ENCODE assay signal across 12 cellular contexts in the genomic region with DNA sequence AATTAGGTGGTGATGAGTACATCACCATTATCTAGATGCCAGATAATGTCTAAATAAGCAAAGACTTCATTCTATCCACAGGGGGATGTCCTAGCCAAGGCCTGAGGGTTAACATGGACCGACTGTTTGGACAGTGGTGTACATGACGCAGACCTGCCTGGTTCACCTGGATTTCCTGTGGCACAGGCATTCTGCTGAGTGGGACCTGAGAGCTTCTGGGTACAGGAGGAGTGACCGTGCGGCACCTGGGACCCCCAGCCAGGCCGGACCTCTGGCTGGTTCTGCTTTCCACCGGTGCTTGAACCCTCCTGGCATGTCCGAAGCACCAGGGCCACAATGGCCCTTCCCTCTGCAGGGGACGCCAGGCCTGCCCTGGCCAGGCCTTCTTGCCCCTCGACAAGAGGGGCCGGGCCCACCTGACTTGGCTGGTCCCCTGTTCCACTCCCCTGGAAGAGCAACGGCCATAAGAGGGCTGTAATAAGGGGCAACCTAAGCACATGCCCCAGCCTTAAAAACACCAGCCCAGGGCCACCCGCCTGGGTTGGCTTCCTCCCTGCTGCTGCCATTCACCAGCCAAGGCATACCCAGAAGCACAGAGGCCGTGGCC. TPM values are rescaled to one million over a fixed set of nuclear protein-coding genes. Genes with fewer than 3 reads are reported as not detected.
"Had no signal": no experiment of that assay in that cellular context is flagged by ENCODE, and none has a peak within 500 bp of the region (broad histone marks: within the 10 kb centered on the region; RNA-seq: fewer than 3 reads in every experiment).

No MANE protein-coding gene starts in this region.

- ATAC-seq: stimulated activated effector memory CD8-positive, alpha-beta T cell treated with anti-CD3 and anti-CD28 coated beads, Interleukin-12 subunit alpha, Interleukin-12 subunit beta, amount 100 ng/mL, for 72 hours; T-cell had no signal

- H3K9me3 ChIP-seq: esophagus squamous epithelium, pancreas had no signal

- H3K4me1 ChIP-seq: pancreas had no signal

- H3K36me3 ChIP-seq: esophagus squamous epithelium, pancreas had no signal

- H3K4me3 ChIP-seq: esophagus squamous epithelium, pancreas had no signal

- FAIRE-seq: colon, pancreas, urothelium cell line had no signal

- H3K27ac ChIP-seq: pancreas had no signal

- H3K27me3 ChIP-seq: pancreas had no signal

- DNase-seq: activated CD4-positive, CD25-positive, alpha-beta regulatory T cell treated with anti-CD3 and anti-CD28 coated beads, Interleukin-2, amount 50 U/mL, for 72 hours; activated naive CD4-positive, alpha-beta T cell treated with anti-CD3 and anti-CD28 coated beads for 36 hours; esophagus squamous epithelium; glutamatergic neuron; left colon; pancreas; T-cell; T-helper 9 cell had no signal

RNA-seq across cellular contexts. Expression of gene GFPT2, which starts 8.6 kb away (rescaled TPM):
- total RNA-seq: activated T-helper 2 cell treated with anti-CD3 and anti-CD28 coated beads, Interferon-gamma antibody, Interleukin-2, Interleukin-4, amounts not matched to agents 10 μg/mL and 5 μg/mL and 100 μg/mL, durations not matched to agents 14 hours and 24 hours and 36 hours had no signal
